In genomic region chr10:46269554-46270053, GRCh38 we compare ENCODE assay signal across 15 cellular contexts. TPM values are rescaled to one million over a fixed set of nuclear protein-coding genes. Genes with fewer than 3 reads are reported as not detected.
DNase-seq lines count a peak whose midpoint lies in the region; ATAC-seq and TF ChIP-seq lines count a peak whose summit lies in the region.
"Not testable (repeated sequence)": the region's sequence is repeated elsewhere in the genome, so short reads cannot be mapped to it uniquely, and the experiment has no call there.
"Had no signal": no experiment of that assay in that cellular context is flagged by ENCODE, and none has a peak within 500 bp of the region (broad histone marks: within the 10 kb centered on the region; RNA-seq: fewer than 3 reads in every experiment).

No MANE protein-coding gene starts in this region.

- POLR2A ChIA-PET in T-cell (lab: Charles Lee) = not testable (repeated sequence)
- POLR2A ChIA-PET in activated CD8-positive, alpha-beta T cell treated with anti-CD3 and anti-CD28 coated beads for 36 hours (lab: Charles Lee) = interaction anchor here (0.6 to 1.3 kb wide), 3 partner anchors 13 to 902 kb away, joined by 4 to 5 read pairs (median 5); no protein-coding TSS in a partner anchor

- CTCF ChIA-PET in T-cell (lab: Charles Lee) = interaction anchor here in 1 of 2 donors (0.6 to 1.0 kb wide), 3 partner anchors 10 to 28 kb away, joined by 3 read pairs; no protein-coding TSS in a partner anchor
- CTCF ChIA-PET in activated CD8-positive, alpha-beta T cell treated with anti-CD3 and anti-CD28 coated beads for 36 hours (lab: Charles Lee) = interaction anchor here (1.1 to 2.0 kb wide), 4 partner anchors 9 to 41 kb away, joined by 3 to 7 read pairs (median 4); no protein-coding TSS in a partner anchor

- not testable (repeated sequence) for H3K36me3 Mint-ChIP-seq in T-cell; activated CD8-positive, alpha-beta T cell treated with anti-CD3 and anti-CD28 coated beads for 36 hours (ENCODE audit: low read depth); activated naive CD4-positive, alpha-beta T cell treated with anti-CD3 and anti-CD28 coated beads, Interleukin-2, amount 50 U/mL, for 24 hours

- not testable (repeated sequence) for H3F3A ChIP-seq in DOHH2 (ENCODE audit: control insufficient read depth, insufficient read depth)

- H3K27me3 Mint-ChIP-seq in T-cell; activated CD8-positive, alpha-beta T cell treated with anti-CD3 and anti-CD28 coated beads for 36 hours; activated naive CD4-positive, alpha-beta T cell treated with anti-CD3 and anti-CD28 coated beads, Interleukin-2, amount 50 U/mL, for 24 hours: not testable (repeated sequence)

- H3K9me3 ChIP-seq in DOHH2 (ENCODE audit: control insufficient read depth, insufficient read depth, low read length); mononuclear cell (ENCODE audit: low read depth, low read length): not testable (repeated sequence)

- peak; percentile 34 to 52 (median 42) for ATAC-seq in T-cell (replicated peaks in 1 of 4)
- not testable (repeated sequence) for ATAC-seq in activated CD8-positive, alpha-beta T cell treated with anti-CD3 and anti-CD28 coated beads for 36 hours

- not testable (repeated sequence) for H3K9me3 Mint-ChIP-seq in T-cell; activated CD8-positive, alpha-beta T cell treated with anti-CD3 and anti-CD28 coated beads for 36 hours; activated naive CD4-positive, alpha-beta T cell treated with anti-CD3 and anti-CD28 coated beads, Interleukin-2, amount 50 U/mL, for 24 hours

- H3K4me2 ChIP-seq in DOHH2 (ENCODE audit: low read length) = peak overlapping the region; percentile 73

- H3K27me3 ChIP-seq in DOHH2 (ENCODE audit: control insufficient read depth, low read length); mononuclear cell (ENCODE audit: insufficient read depth, low read length): not testable (repeated sequence)

- not testable (repeated sequence) for H3K4me3 Mint-ChIP-seq in T-cell; activated CD8-positive, alpha-beta T cell treated with anti-CD3 and anti-CD28 coated beads for 36 hours; activated naive CD4-positive, alpha-beta T cell treated with anti-CD3 and anti-CD28 coated beads, Interleukin-2, amount 50 U/mL, for 24 hours

- H3K79me2 ChIP-seq in DOHH2 (ENCODE audit: control insufficient read depth, low read length) = peaks cover 19% of the 10 kb centered on the region

- peak; percentile 91 for DNase-seq in Jurkat, Clone E6-1 (ENCODE audit: low read depth, low spot score)
- peak in 29 of 34 experiments; percentile 18 to 73 (median 40) for DNase-seq in T-cell
- DNase-seq in activated CD8-positive, alpha-beta T cell treated with anti-CD3 and anti-CD28 coated beads for 36 hours = peak; percentile 73
- peak; percentile 17 for DNase-seq in stimulated activated CD8-positive, alpha-beta memory T cell treated with anti-CD3 and anti-CD28 coated beads, Interleukin-12 subunit alpha, Interleukin-12 subunit beta, amount 100 ng/mL, for 1 hour (ENCODE audit: low read depth)

- H3K4me3 ChIP-seq in DOHH2 (ENCODE audit: low read length) (peak overlapping the region; percentile 72), mononuclear cell (ENCODE audit: low read length) (peak overlapping the region; percentile 38)
- peak overlapping the region; percentile 72 for H3K4me3 ChIP-seq in Jurkat, Clone E6-1 (ENCODE audit: low read length)

- not testable (repeated sequence) for H4K20me1 ChIP-seq in DOHH2 (ENCODE audit: control insufficient read depth, insufficient read depth, low read depth, low read length)

- H3K9me2 ChIP-seq in DOHH2 (replicated peaks; ENCODE audit: control insufficient read depth, low read length) = not testable (repeated sequence)

- H3K4me1 Mint-ChIP-seq in T-cell = peaks cover 57 to 63% (median 58%) of the 10 kb centered on the region in 3 donors
- peaks cover 46% of the 10 kb centered on the region for H3K4me1 Mint-ChIP-seq in activated CD8-positive, alpha-beta T cell treated with anti-CD3 and anti-CD28 coated beads for 36 hours (ENCODE audit: low read depth)
- H3K4me1 Mint-ChIP-seq in activated naive CD4-positive, alpha-beta T cell treated with anti-CD3 and anti-CD28 coated beads, Interleukin-2, amount 50 U/mL, for 24 hours = peaks cover 61% of the 10 kb centered on the region

- not testable (repeated sequence) for H3K27ac Mint-ChIP-seq in T-cell; activated CD8-positive, alpha-beta T cell treated with anti-CD3 and anti-CD28 coated beads for 36 hours
- peak overlapping the region; percentile 86 for H3K27ac Mint-ChIP-seq in activated naive CD4-positive, alpha-beta T cell treated with anti-CD3 and anti-CD28 coated beads, Interleukin-2, amount 50 U/mL, for 24 hours

- not testable (repeated sequence) for TF ChIP-seq CTCF in DOHH2 (IDR thresholded peaks at IDR 0.05; ENCODE audit: low read depth, low read length, poor library complexity, severe bottlenecking); activated CD8-positive, alpha-beta T cell treated with anti-CD3 and anti-CD28 coated beads for 36 hours (IDR thresholded peaks at IDR 0.05)

- not testable (repeated sequence) for H3K36me3 ChIP-seq in DOHH2 (ENCODE audit: control insufficient read depth, low read length)

- H3K4me1 ChIP-seq in DOHH2 (ENCODE audit: control insufficient read depth, low read length) = peaks cover 72% of the 10 kb centered on the region
- peaks cover 28% of the 10 kb centered on the region for H3K4me1 ChIP-seq in mononuclear cell (ENCODE audit: insufficient read depth, low read length)

- intact Hi-C loops in activated CD8-positive, alpha-beta T cell treated with anti-CD3 and anti-CD28 coated beads for 36 hours (cut with micrococcal nuclease) = not testable (repeated sequence)

- peak overlapping the region; percentile 93 for H3K27ac ChIP-seq in DOHH2 (ENCODE audit: low read depth, low read length)

RNA-seq across cellular contexts. Expression of gene ANTXRL, which starts 17.2 kb away (rescaled TPM):
- not detected for polyA plus RNA-seq in Jurkat, Clone E6-1 (2012; ENCODE audit: insufficient read depth, insufficient read length)
- total RNA-seq in T-cell = 1 to 10 TPM in 1 of 5 donors, under 1 TPM in 1, not detected in 3; 0.69 to 1.0 TPM
- not detected for total RNA-seq in activated CD8-positive, alpha-beta T cell treated with anti-CD3 and anti-CD28 coated beads for 36 hours
- total RNA-seq in mononuclear cell = not detected
- total RNA-seq: cardiac muscle cell, Daoy, dermis blood vessel endothelial cell, left ventricle myocardium inferior, PC-3, psoas muscle, skeletal muscle tissue, suprapubic skin had no signal
- polyA plus RNA-seq: cardiac muscle cell had no signal

Comparison
In these comparisons a context has a peak if more than half of its experiments do, and no peak if none do; other contexts are left out.
1. DNase-seq: peak in every context shown above with its lines; median percentile 91 in Jurkat, Clone E6-1; 73 in activated CD8-positive, alpha-beta T cell treated with anti-CD3 and anti-CD28 coated beads for 36 hours; 40 in T-cell; 17 in stimulated activated CD8-positive, alpha-beta memory T cell treated with anti-CD3 and anti-CD28 coated beads, Interleukin-12 subunit alpha, Interleukin-12 subunit beta, amount 100 ng/mL, for 1 hour.